In the genomic region with DNA sequence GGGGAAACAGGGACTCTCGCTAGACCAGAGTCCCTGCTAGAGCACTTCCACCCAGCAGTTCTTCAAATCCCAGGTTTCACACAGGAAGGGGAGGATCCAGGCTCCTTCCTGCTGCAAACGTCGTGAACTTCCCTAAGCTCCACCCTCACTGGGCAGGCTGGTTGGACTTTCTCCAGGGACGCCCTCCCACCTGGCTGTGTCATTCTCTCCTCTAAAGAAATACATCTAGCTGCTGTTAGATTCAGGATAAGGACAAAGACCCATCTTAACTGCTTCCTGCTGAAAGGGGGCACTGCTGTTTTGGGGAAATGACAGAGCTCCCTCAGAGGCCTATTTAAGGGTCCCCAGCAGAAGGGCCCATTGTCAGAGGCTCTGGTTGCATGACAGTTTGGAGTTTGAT, we compare ENCODE assay signal across 1 cellular context.
TF ChIP-seq lines count a peak whose summit lies in the region.

No MANE protein-coding gene starts in this region.

TF ChIP-seq in GM23338, 12 proteins besides CTCF, POLR2A, EP300 and RAD21 (continued from another document):
- TF ChIP-seq ZNF462 (CRISPR knock-in tag; IDR thresholded peaks at IDR 0.05): no peak
- no peak for TF ChIP-seq REST (IDR thresholded peaks at IDR 0.05; ENCODE audit: unreplicated experiment)
- no peak for TF ChIP-seq JUNB (IDR thresholded peaks at IDR 0.05; ENCODE audit: unreplicated experiment)
- TF ChIP-seq EZH2phosphoT487 (IDR thresholded peaks at IDR 0.05; ENCODE audit: unreplicated experiment): no peak
- TF ChIP-seq STAT1 (IDR thresholded peaks at IDR 0.05; ENCODE audit: unreplicated experiment): no peak
- no peak for TF ChIP-seq ZNF114 (CRISPR knock-in tag; IDR thresholded peaks at IDR 0.05)
- TF ChIP-seq NANOG (IDR thresholded peaks at IDR 0.05; ENCODE audit: borderline replicate concordance): no peak
- TF ChIP-seq CREB1 (CRISPR knock-in tag; IDR thresholded peaks at IDR 0.05; ENCODE audit: low read depth): no peak
